ENCODE assay signal across 1 cellular context in the genomic region with DNA sequence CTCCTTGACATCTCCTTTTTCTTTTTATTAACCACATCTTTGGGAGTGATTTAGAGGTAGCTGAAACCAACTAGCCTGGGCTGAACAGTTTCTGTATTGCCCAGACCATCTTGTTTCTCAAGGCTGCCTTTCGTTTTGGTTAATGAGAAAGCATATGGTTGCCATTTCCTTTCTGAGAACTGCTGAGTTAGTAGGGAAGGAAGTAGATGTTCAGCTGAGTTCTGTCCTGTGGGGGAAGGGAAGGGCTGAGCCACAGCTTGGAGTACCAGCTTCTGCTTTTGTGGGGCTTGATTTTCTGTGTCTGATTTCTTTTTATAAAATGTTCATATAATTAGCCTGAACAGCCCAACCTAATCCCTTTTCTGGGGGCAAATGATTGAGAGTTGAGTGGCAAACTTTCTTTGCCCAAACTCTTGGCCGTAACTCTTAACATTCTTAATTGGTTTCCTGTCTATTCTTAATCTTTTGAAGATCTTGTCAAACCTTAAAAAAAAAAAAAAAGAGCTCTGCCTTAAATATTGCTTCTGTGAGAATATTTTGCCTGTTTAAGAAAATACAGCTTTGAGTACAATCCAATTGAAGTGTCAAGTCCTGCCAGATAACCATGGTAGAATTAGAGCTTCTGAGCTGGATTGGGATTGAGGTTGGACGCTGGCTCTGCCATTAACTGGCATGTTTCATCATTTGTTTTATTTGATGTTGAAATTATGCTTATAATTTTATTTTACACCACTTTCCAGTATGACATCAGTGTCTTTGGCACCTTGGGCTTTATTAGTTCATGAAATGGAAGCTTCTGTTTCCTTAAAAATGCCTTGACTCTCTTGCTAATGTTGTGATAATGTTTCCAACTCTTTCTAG.
TF ChIP-seq lines count a peak whose summit lies in the region.

No MANE protein-coding gene starts in this region.

TF ChIP-seq in GM12878, 131 proteins besides CTCF, POLR2A, EP300 and RAD21 (continues in another document):
- TF ChIP-seq ZNF592 (IDR thresholded peaks at IDR 0.05) = no peak
- no peak for TF ChIP-seq SUPT20H (IDR thresholded peaks at IDR 0.05; ENCODE audit: borderline replicate concordance, control insufficient read depth, low read depth, low read length)
- TF ChIP-seq, protein P1, sequence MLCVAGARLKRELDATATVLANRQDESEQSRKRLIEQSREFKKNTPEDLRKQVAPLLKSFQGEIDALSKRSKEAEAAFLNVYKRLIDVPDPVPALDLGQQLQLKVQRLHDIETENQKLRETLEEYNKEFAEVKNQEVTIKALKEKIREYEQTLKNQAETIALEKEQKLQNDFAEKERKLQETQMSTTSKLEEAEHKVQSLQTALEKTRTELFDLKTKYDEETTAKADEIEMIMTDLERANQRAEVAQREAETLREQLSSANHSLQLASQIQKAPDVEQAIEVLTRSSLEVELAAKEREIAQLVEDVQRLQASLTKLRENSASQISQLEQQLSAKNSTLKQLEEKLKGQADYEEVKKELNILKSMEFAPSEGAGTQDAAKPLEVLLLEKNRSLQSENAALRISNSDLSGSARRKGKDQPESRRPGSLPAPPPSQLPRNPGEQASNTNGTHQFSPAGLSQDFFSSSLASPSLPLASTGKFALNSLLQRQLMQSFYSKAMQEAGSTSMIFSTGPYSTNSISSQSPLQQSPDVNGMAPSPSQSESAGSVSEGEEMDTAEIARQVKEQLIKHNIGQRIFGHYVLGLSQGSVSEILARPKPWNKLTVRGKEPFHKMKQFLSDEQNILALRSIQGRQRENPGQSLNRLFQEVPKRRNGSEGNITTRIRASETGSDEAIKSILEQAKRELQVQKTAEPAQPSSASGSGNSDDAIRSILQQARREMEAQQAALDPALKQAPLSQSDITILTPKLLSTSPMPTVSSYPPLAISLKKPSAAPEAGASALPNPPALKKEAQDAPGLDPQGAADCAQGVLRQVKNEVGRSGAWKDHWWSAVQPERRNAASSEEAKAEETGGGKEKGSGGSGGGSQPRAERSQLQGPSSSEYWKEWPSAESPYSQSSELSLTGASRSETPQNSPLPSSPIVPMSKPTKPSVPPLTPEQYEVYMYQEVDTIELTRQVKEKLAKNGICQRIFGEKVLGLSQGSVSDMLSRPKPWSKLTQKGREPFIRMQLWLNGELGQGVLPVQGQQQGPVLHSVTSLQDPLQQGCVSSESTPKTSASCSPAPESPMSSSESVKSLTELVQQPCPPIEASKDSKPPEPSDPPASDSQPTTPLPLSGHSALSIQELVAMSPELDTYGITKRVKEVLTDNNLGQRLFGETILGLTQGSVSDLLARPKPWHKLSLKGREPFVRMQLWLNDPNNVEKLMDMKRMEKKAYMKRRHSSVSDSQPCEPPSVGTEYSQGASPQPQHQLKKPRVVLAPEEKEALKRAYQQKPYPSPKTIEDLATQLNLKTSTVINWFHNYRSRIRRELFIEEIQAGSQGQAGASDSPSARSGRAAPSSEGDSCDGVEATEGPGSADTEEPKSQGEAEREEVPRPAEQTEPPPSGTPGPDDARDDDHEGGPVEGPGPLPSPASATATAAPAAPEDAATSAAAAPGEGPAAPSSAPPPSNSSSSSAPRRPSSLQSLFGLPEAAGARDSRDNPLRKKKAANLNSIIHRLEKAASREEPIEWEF (IDR thresholded peaks at IDR 0.05; ENCODE audit: insufficient replicate concordance, low read depth, low read length) = peak; percentile 9
- TF ChIP-seq, protein P2, sequence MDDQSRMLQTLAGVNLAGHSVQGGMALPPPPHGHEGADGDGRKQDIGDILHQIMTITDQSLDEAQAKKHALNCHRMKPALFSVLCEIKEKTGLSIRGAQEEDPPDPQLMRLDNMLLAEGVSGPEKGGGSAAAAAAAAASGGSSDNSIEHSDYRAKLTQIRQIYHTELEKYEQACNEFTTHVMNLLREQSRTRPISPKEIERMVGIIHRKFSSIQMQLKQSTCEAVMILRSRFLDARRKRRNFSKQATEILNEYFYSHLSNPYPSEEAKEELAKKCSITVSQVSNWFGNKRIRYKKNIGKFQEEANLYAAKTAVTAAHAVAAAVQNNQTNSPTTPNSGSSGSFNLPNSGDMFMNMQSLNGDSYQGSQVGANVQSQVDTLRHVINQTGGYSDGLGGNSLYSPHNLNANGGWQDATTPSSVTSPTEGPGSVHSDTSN (IDR thresholded peaks at IDR 0.05; ENCODE audit: insufficient replicate concordance, low read depth, low read length) = no peak
- TF ChIP-seq SMAD1 (IDR thresholded peaks at IDR 0.05; ENCODE audit: low read depth, partially characterized antibody) = no peak
- peak; percentile 78; the same call in 1 of the 2 replicates for TF ChIP-seq MTA3 (IDR thresholded peaks at IDR 0.05; ENCODE audit: borderline replicate concordance, low read length)
- TF ChIP-seq FOXM1 (IDR thresholded peaks at IDR 0.05; ENCODE audit: low read depth, low read length) = peak; percentile 91
- peak; percentile 56 for TF ChIP-seq ZNF384 (IDR thresholded peaks at IDR 0.05; ENCODE audit: borderline replicate concordance, low read depth, low read length)
- peak; percentile 94 for TF ChIP-seq CBX5 (IDR thresholded peaks at IDR 0.05; ENCODE audit: low read depth)
- peak in 1 of 2 experiments; percentile 61; a peak in 1 of 3 replicates for TF ChIP-seq EGR1 (IDR thresholded peaks at IDR 0.05; ENCODE audit: borderline replicate concordance in 1 of 2, low read depth in 2 of 2, low read length in 2 of 2)
- TF ChIP-seq, protein P3, sequence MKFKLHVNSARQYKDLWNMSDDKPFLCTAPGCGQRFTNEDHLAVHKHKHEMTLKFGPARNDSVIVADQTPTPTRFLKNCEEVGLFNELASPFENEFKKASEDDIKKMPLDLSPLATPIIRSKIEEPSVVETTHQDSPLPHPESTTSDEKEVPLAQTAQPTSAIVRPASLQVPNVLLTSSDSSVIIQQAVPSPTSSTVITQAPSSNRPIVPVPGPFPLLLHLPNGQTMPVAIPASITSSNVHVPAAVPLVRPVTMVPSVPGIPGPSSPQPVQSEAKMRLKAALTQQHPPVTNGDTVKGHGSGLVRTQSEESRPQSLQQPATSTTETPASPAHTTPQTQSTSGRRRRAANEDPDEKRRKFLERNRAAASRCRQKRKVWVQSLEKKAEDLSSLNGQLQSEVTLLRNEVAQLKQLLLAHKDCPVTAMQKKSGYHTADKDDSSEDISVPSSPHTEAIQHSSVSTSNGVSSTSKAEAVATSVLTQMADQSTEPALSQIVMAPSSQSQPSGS (IDR thresholded peaks at IDR 0.05; ENCODE audit: low read length) = peak; percentile 88
- TF ChIP-seq MLLT1 (IDR thresholded peaks at IDR 0.05) = peak; percentile 63; the same call in 1 of the 2 replicates
- no peak for TF ChIP-seq MAX (IDR thresholded peaks at IDR 0.05; ENCODE audit: low read depth, low read length)
- TF ChIP-seq ETV6 (conservative IDR thresholded peaks at IDR 0.05 in 1 of 2, IDR thresholded peaks at IDR 0.05 in 1 of 2; ENCODE audit: borderline replicate concordance in 1 of 2, low read depth in 1 of 2) = peak in 1 of 2 experiments; percentile 99; a peak in 2 of 4 replicates
- TF ChIP-seq PAX5 (IDR thresholded peaks at IDR 0.05; ENCODE audit: borderline replicate concordance, low read depth, low read length) = peak; percentile 86
- peak in 1 of 2 experiments; percentile 43; a peak in 1 of 4 replicates for TF ChIP-seq SRF (IDR thresholded peaks at IDR 0.05; ENCODE audit: low read depth in 2 of 2, low read length in 2 of 2)
- TF ChIP-seq BCL3 (IDR thresholded peaks at IDR 0.05; ENCODE audit: borderline replicate concordance, insufficient read depth, low read depth, low read length, poor library complexity, severe bottlenecking) = no peak
- TF ChIP-seq IKZF1 (conservative IDR thresholded peaks at IDR 0.05) = peak; percentile 86
- TF ChIP-seq, protein P4, sequence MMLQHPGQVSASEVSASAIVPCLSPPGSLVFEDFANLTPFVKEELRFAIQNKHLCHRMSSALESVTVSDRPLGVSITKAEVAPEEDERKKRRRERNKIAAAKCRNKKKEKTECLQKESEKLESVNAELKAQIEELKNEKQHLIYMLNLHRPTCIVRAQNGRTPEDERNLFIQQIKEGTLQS (IDR thresholded peaks at IDR 0.05; ENCODE audit: borderline replicate concordance, extremely low read depth, low read depth, low read length) = no peak
- TF ChIP-seq SREBF2 (IDR thresholded peaks at IDR 0.05; ENCODE audit: low read length) = 0 out of 2 replicates have a peak, but pooled peaks have one; percentile 19
- peak; percentile 46; the same call in 1 of the 2 replicates for TF ChIP-seq JUNB (IDR thresholded peaks at IDR 0.05)
- peak; percentile 92 for TF ChIP-seq YY1 (IDR thresholded peaks at IDR 0.05; ENCODE audit: low read depth, low read length)
- no peak for TF ChIP-seq MEF2B (IDR thresholded peaks at IDR 0.05; ENCODE audit: partially characterized antibody, poor library complexity, severe bottlenecking)
- peak; percentile 83; the same call in 1 of the 2 replicates for TF ChIP-seq IRF4 (IDR thresholded peaks at IDR 0.05; ENCODE audit: low read depth, low read length)
- TF ChIP-seq MXI1 (IDR thresholded peaks at IDR 0.05; ENCODE audit: low read depth, low read length) = no peak
- TF ChIP-seq, protein P5, sequence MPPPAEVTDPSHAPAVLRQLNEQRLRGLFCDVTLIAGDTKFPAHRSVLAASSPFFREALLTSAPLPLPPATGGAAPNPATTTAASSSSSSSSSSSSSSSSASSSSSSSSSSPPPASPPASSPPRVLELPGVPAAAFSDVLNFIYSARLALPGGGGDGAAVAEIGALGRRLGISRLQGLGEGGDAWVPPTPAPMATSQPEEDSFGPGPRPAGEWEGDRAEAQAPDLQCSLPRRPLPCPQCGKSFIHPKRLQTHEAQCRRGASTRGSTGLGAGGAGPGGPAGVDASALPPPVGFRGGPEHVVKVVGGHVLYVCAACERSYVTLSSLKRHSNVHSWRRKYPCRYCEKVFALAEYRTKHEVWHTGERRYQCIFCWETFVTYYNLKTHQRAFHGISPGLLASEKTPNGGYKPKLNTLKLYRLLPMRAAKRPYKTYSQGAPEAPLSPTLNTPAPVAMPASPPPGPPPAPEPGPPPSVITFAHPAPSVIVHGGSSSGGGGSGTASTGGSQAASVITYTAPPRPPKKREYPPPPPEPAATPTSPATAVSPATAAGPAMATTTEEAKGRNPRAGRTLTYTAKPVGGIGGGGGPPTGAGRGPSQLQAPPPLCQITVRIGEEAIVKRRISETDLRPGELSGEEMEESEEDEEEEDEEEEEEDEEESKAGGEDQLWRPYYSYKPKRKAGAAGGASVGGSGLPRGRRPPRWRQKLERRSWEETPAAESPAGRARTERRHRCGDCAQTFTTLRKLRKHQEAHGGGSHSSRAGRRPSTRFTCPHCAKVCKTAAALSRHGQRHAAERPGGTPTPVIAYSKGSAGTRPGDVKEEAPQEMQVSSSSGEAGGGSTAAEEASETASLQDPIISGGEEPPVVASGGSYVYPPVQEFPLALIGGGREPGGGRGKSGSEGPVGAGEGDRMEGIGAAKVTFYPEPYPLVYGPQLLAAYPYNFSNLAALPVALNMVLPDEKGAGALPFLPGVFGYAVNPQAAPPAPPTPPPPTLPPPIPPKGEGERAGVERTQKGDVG (CRISPR knock-in tag; IDR thresholded peaks at IDR 0.05) = no peak
- TF ChIP-seq NR2C2 (IDR thresholded peaks at IDR 0.05; ENCODE audit: borderline replicate concordance, control insufficient read depth, insufficient read length, low read depth) = no peak
- TF ChIP-seq BCL11A (IDR thresholded peaks at IDR 0.05; ENCODE audit: low read depth, low read length) = peak; percentile 85
- peak; percentile 19; the same call in 1 of the 2 replicates for TF ChIP-seq BACH1 (IDR thresholded peaks at IDR 0.05; ENCODE audit: borderline replicate concordance)
- peak; percentile 90 for TF ChIP-seq NBN (IDR thresholded peaks at IDR 0.05)
- TF ChIP-seq BHLHE40 (IDR thresholded peaks at IDR 0.05; ENCODE audit: borderline replicate concordance in 1 of 2, low read depth in 2 of 2, low read length in 1 of 2) = peak in 1 of 2 experiments; percentile 39; a peak in 2 of 4 replicates
- no peak for TF ChIP-seq MYB (IDR thresholded peaks at IDR 0.05; ENCODE audit: borderline replicate concordance, low read depth, low read length)
